In the genomic region with DNA sequence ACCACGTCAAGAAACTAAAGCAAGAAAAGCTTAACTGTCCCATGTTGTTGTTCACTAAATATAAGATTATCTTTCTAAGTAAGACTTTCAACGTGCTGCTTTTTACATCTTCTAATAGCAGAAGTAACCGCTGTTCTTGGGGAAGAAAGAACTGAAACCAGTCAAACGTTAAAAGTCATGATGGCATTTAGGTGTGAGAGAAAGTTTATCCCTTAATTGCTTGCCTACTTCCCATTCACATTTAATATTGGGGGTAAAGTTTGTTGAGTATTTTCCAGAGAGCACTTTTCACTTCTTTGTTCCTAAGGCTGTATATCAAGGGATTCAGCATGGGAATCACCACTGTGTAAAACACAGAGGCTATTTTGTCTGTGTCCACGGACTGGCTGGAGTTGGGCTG, we compare ENCODE assay signal across 23 cellular contexts. TPM values are rescaled to one million over a fixed set of nuclear protein-coding genes. Genes with fewer than 3 reads are reported as not detected.
DNase-seq lines count a peak whose midpoint lies in the region; ATAC-seq and TF ChIP-seq lines count a peak whose summit lies in the region.
"Had no signal": no experiment of that assay in that cellular context is flagged by ENCODE, and none has a peak within 500 bp of the region (broad histone marks: within the 10 kb centered on the region; RNA-seq: fewer than 3 reads in every experiment).

No MANE protein-coding gene starts in this region.

- no peak overlapping the region for H3K56ac ChIP-seq in IMR-90 (ENCODE audit: extremely low read depth, insufficient read depth, low read length)

- in situ Hi-C loops in IMR-90 (cut with MboI; ENCODE audit: low sequenced_read_pairs): loop anchor here (25.0 kb wide), 1 partner anchor 1020 kb away; no protein-coding TSS in a partner anchor

- no peaks in the 10 kb centered on the region for H3K79me1 ChIP-seq in IMR-90 (ENCODE audit: low read depth in 1 of 2, low read length in 2 of 2)

- H3K4me1 ChIP-seq in IMR-90 (ENCODE audit: control insufficient read depth, insufficient read depth, low read length) (peaks cover 4% of the 10 kb centered on the region; the same call in 1 of the 2 replicates), vagina (no peaks in the 10 kb centered on the region), breast epithelium (no peaks in the 10 kb centered on the region)
- H3K4me1 ChIP-seq: foreskin keratinocyte, prostate gland, SJCRH30 had no signal

- H3K27ac Mint-ChIP-seq in activated CD4-positive, alpha-beta T cell treated with anti-CD3 and anti-CD28 coated beads for 36 hours: peak overlapping the region; percentile 41
- H3K27ac Mint-ChIP-seq in stimulated activated memory B cell treated with anti-CD40 and anti-IgM and Interleukin-4, amounts not matched to agents 10 μg/mL and 1 μg/mL and 100 μg/mL, for 72 hours: peak overlapping the region; percentile 96
- H3K27ac Mint-ChIP-seq: activated CD4-positive, alpha-beta T cell treated with anti-CD3 and anti-CD28 coated beads, Interleukin-2, amount 10 ng/mL, durations not matched to agents 24 days and 14 days; naive thymus-derived CD4-positive, alpha-beta T cell had no signal

- no peak overlapping the region for H3K4me3 ChIP-seq in IMR-90 (ENCODE audit: insufficient read depth, low read depth, low read length)
- no peak overlapping the region for H3K4me3 ChIP-seq in vagina
- H3K4me3 ChIP-seq in breast epithelium: no peak overlapping the region
- H3K4me3 ChIP-seq: prostate gland, SJCRH30 had no signal

- H2AK5ac ChIP-seq in IMR-90 (ENCODE audit: low read depth, low read length): 0 out of 2 replicates have a peak overlapping the region, but pooled peaks have one; percentile 56

- dilution Hi-C loops in IMR-90 (cut with HindIII; ENCODE audit: low sequenced_read_pairs, unreplicated experiment): no loop called here

- H3K36me3 ChIP-seq in IMR-90 (ENCODE audit: control insufficient read depth, insufficient read depth, low read length): no peaks in the 10 kb centered on the region
- H3K36me3 ChIP-seq in vagina: no peaks in the 10 kb centered on the region
- H3K36me3 ChIP-seq in breast epithelium: no peaks in the 10 kb centered on the region
- H3K36me3 ChIP-seq: prostate gland, SJCRH30 had no signal

- no peak overlapping the region for H3K4me3 Mint-ChIP-seq in activated CD4-positive, alpha-beta T cell treated with anti-CD3 and anti-CD28 coated beads for 36 hours
- peak overlapping the region; percentile 25 for H3K4me3 Mint-ChIP-seq in stimulated activated memory B cell treated with anti-CD40 and anti-IgM and Interleukin-4, amounts not matched to agents 10 μg/mL and 1 μg/mL and 100 μg/mL, for 72 hours
- H3K4me3 Mint-ChIP-seq: activated CD4-positive, alpha-beta T cell treated with anti-CD3 and anti-CD28 coated beads, Interleukin-2, amount 10 ng/mL, durations not matched to agents 24 days and 14 days; CD14-positive monocyte; central memory CD8-positive, alpha-beta T cell; naive thymus-derived CD4-positive, alpha-beta T cell had no signal

- DNase-seq in activated CD4-positive, alpha-beta T cell treated with anti-CD3 and anti-CD28 coated beads for 36 hours: no peak
- no peak for DNase-seq in activated CD4-positive, alpha-beta T cell treated with anti-CD3 and anti-CD28 coated beads for 1 hour
- DNase-seq in IMR-90 (no peak), vagina (ENCODE audit: extremely low spot score in 2 of 2) (no peak), HT-29 (ENCODE audit: low spot score) (no peak), breast epithelium (ENCODE audit: low spot score in 2 of 2) (no peak)
- DNase-seq: activated CD4-positive, alpha-beta T cell treated with anti-CD3 and anti-CD28 coated beads, Interleukin-2, amount 10 ng/mL, durations not matched to agents 24 days and 14 days; activated T-cell treated with anti-CD3 and anti-CD28 coated beads, Interleukin-2, amount 50 U/mL, for 1 hour; foreskin keratinocyte; MM.1S; naive thymus-derived CD4-positive, alpha-beta T cell; NCI-H2171 treated with DMSO at 0.1 percent for 48 hours; NK-92 treated with Interleukin-12 subunit alpha and Interleukin-12 subunit beta, amount 100 ng/mL, for 24 hours; SJCRH30; T1000 had no signal

- H2AFZ ChIP-seq in IMR-90 (replicated peaks; ENCODE audit: low read length, poor library complexity): no peak overlapping the region

- BruUV-seq in IMR-90 (replicated peaks; lab: Mats Ljungman, UMichigan): no TSS peak

- no peak overlapping the region for H3K9ac ChIP-seq in IMR-90 (ENCODE audit: low read depth, low read length)

- TF ChIP-seq CTCF in IMR-90 (conservative IDR thresholded peaks at IDR 0.05; ENCODE audit: low read depth, low read length) (no peak), vagina (IDR thresholded peaks at IDR 0.05) (no peak), breast epithelium (IDR thresholded peaks at IDR 0.05) (no peak)

- no peak overlapping the region; the same call in 1 of the 2 replicates for H4K91ac ChIP-seq in IMR-90 (ENCODE audit: insufficient read depth, low read depth, low read length)

- no peak overlapping the region for H2BK5ac ChIP-seq in IMR-90 (ENCODE audit: low read depth, low read length, poor library complexity, severe bottlenecking)

- H3K9me3 Mint-ChIP-seq in activated CD4-positive, alpha-beta T cell treated with anti-CD3 and anti-CD28 coated beads for 36 hours (ENCODE audit: low read depth): no peaks in the 10 kb centered on the region
- peaks cover 5% of the 10 kb centered on the region for H3K9me3 Mint-ChIP-seq in stimulated activated memory B cell treated with anti-CD40 and anti-IgM and Interleukin-4, amounts not matched to agents 10 μg/mL and 1 μg/mL and 100 μg/mL, for 72 hours
- H3K9me3 Mint-ChIP-seq: activated CD4-positive, alpha-beta T cell treated with anti-CD3 and anti-CD28 coated beads, Interleukin-2, amount 10 ng/mL, durations not matched to agents 24 days and 14 days; CD14-positive monocyte; central memory CD8-positive, alpha-beta T cell had no signal

- H3K9me3 ChIP-seq in IMR-90 (ENCODE audit: control insufficient read depth, insufficient read depth, low read length) (no peaks in the 10 kb centered on the region), vagina (no peaks in the 10 kb centered on the region), breast epithelium (no peaks in the 10 kb centered on the region)
- H3K9me3 ChIP-seq: prostate gland, SJCRH30 had no signal

- 0 out of 4 replicates have a peak overlapping the region, but pooled peaks have one; percentile 0 to 8 for H4K8ac ChIP-seq in IMR-90 (ENCODE audit: low read depth in 2 of 2, low read length in 2 of 2)

- H2BK15ac ChIP-seq in IMR-90 (ENCODE audit: low read depth, low read length): peak overlapping the region; percentile 30; the same call in 2 of the 3 replicates

- CTCF ChIA-PET in activated CD4-positive, alpha-beta T cell treated with anti-CD3 and anti-CD28 coated beads for 36 hours (lab: Charles Lee): interaction anchor here (3.7 kb wide), 1 partner anchor 18 kb away, joined by 21 read pairs; no protein-coding TSS in a partner anchor
- CTCF ChIA-PET in IMR-90 (lab: Yijun Ruan, JAX): no interaction called here

- intact Hi-C loops in activated CD4-positive, alpha-beta T cell treated with anti-CD3 and anti-CD28 coated beads for 36 hours (cut with DNase I, micrococcal nuclease): loop anchor here in 1 of 2 experiments (5.0 kb wide), 1 partner anchor 115 kb away; no protein-coding TSS in a partner anchor
- intact Hi-C loops in IMR-90 (cut with micrococcal nuclease) (no loop called here), vagina (cut with DNase I) (no loop called here), breast epithelium (cut with DNase I; ENCODE audit: low total_unique reads) (no loop called here)

- 0 out of 2 replicates have a peak overlapping the region, but pooled peaks have one; percentile 12 for H3K23ac ChIP-seq in IMR-90 (ENCODE audit: low read depth, low read length)

- H3K4me1 Mint-ChIP-seq in activated CD4-positive, alpha-beta T cell treated with anti-CD3 and anti-CD28 coated beads for 36 hours: peaks cover 19% of the 10 kb centered on the region
- H3K4me1 Mint-ChIP-seq in stimulated activated memory B cell treated with anti-CD40 and anti-IgM and Interleukin-4, amounts not matched to agents 10 μg/mL and 1 μg/mL and 100 μg/mL, for 72 hours: peaks cover 45% of the 10 kb centered on the region
- H3K4me1 Mint-ChIP-seq: central memory CD8-positive, alpha-beta T cell had no signal

- H3K27me3 Mint-ChIP-seq in activated CD4-positive, alpha-beta T cell treated with anti-CD3 and anti-CD28 coated beads for 36 hours: no peaks in the 10 kb centered on the region
- no peaks in the 10 kb centered on the region for H3K27me3 Mint-ChIP-seq in stimulated activated memory B cell treated with anti-CD40 and anti-IgM and Interleukin-4, amounts not matched to agents 10 μg/mL and 1 μg/mL and 100 μg/mL, for 72 hours
- H3K27me3 Mint-ChIP-seq: activated CD4-positive, alpha-beta T cell treated with anti-CD3 and anti-CD28 coated beads, Interleukin-2, amount 10 ng/mL, durations not matched to agents 24 days and 14 days; central memory CD8-positive, alpha-beta T cell had no signal

- ATAC-seq in activated CD4-positive, alpha-beta T cell treated with anti-CD3 and anti-CD28 coated beads for 36 hours: no peak
- ATAC-seq in GM21576 (IDR thresholded peaks at IDR 0.05; ENCODE audit: unreplicated experiment) (peak; percentile 52), IMR-90 (ENCODE audit: low read depth) (no peak)
- ATAC-seq in stimulated activated memory B cell treated with anti-CD40 and anti-IgM and Interleukin-4, amounts not matched to agents 10 μg/mL and 1 μg/mL and 100 μg/mL, for 72 hours: peak; percentile 65
- ATAC-seq: foreskin keratinocyte; naive thymus-derived CD4-positive, alpha-beta T cell had no signal

- no peaks in the 10 kb centered on the region for H4K20me1 ChIP-seq in IMR-90 (ENCODE audit: insufficient read depth, low read length)

- peak overlapping the region; percentile 62 for H2BK20ac ChIP-seq in IMR-90 (ENCODE audit: low read depth, low read length)

- H3K4ac ChIP-seq in IMR-90 (ENCODE audit: low read depth, low read length): peak overlapping the region; percentile 43; the same call in 1 of the 2 replicates

- WGBS in IMR-90 (ENCODE audit: extremely low coverage in 2 of 2, insufficient read length in 1 of 2), 2 experiments: 83% methylated on average over 1 of the region's 5 CpGs; no CpG with 5 or more reads in 1 of the 2 experiments

- no peak for TF ChIP-seq RAD21 in IMR-90 (IDR thresholded peaks at IDR 0.05; ENCODE audit: low read length)

- H3K14ac ChIP-seq in IMR-90 (replicated peaks; ENCODE audit: low read depth, low read length): no peak overlapping the region

- no peak overlapping the region for H2AK9ac ChIP-seq in IMR-90 (replicated peaks; ENCODE audit: low read depth, low read length, poor library complexity)

- 0 out of 2 replicates have a peak overlapping the region, but pooled peaks have one; percentile 27 for H4K5ac ChIP-seq in IMR-90 (ENCODE audit: low read depth, low read length)

- H3K36me3 Mint-ChIP-seq in activated CD4-positive, alpha-beta T cell treated with anti-CD3 and anti-CD28 coated beads for 36 hours (ENCODE audit: low read depth): peaks cover 7% of the 10 kb centered on the region
- H3K36me3 Mint-ChIP-seq in stimulated activated memory B cell treated with anti-CD40 and anti-IgM and Interleukin-4, amounts not matched to agents 10 μg/mL and 1 μg/mL and 100 μg/mL, for 72 hours: peaks cover 24% of the 10 kb centered on the region
- H3K36me3 Mint-ChIP-seq: CD14-positive monocyte had no signal

- H2BK120ac ChIP-seq in IMR-90 (ENCODE audit: low read depth, low read length): peak overlapping the region; percentile 65; the same call in 1 of the 2 replicates

- POLR2A ChIA-PET in activated CD4-positive, alpha-beta T cell treated with anti-CD3 and anti-CD28 coated beads for 36 hours (lab: Charles Lee): no interaction called here
- POLR2A ChIA-PET in IMR-90 (lab: Charles Lee; ENCODE audit: unreplicated experiment): no interaction called here

- peak overlapping the region; percentile 35; the same call in 1 of the 2 replicates for H3K18ac ChIP-seq in IMR-90 (ENCODE audit: low read depth, low read length)

- peaks cover 2% of the 10 kb centered on the region; the same call in 1 of the 2 replicates for H3K9me1 ChIP-seq in IMR-90 (ENCODE audit: insufficient read depth, low read length)

- H3K27me3 ChIP-seq in IMR-90 (ENCODE audit: control insufficient read depth, insufficient read depth, low read length) (no peaks in the 10 kb centered on the region), vagina (no peaks in the 10 kb centered on the region), breast epithelium (no peaks in the 10 kb centered on the region)
- H3K27me3 ChIP-seq: foreskin keratinocyte, SJCRH30 had no signal

- H3K27ac ChIP-seq in IMR-90 (ENCODE audit: insufficient read depth, low read length) (no peak overlapping the region), vagina (no peak overlapping the region), breast epithelium (no peak overlapping the region)
- H3K27ac ChIP-seq: foreskin keratinocyte, prostate gland, SJCRH30 had no signal

- H3K4me2 ChIP-seq in IMR-90 (ENCODE audit: low read depth, low read length): no peak overlapping the region

- TF ChIP-seq POLR2A in IMR-90 (IDR thresholded peaks at IDR 0.05; ENCODE audit: low read depth, low read length) (no peak), vagina (IDR thresholded peaks at IDR 0.05) (no peak), breast epithelium (IDR thresholded peaks at IDR 0.05) (no peak)

RNA-seq across cellular contexts. Expression of a gene that starts 1.0 kb away (rescaled TPM):
- under 1 TPM in 1 of 2 experiments, not detected in 1; 0.33 TPM for total RNA-seq in activated CD4-positive, alpha-beta T cell treated with anti-CD3 and anti-CD28 coated beads for 36 hours
- total RNA-seq in IMR-90 (2012; rRNA removed): not detected in 2 replicates
- not detected in 2 replicates for polyA plus RNA-seq in IMR-90 (2012; rRNA removed)
- not detected in 2 replicates for polyA plus RNA-seq in IMR-90 (2012; cell fraction: cytosol; rRNA removed)
- 0.11 TPM in 1 of 2 replicates, not detected in the other for polyA plus RNA-seq in IMR-90 (2012; cell fraction: nucleus; rRNA removed; ENCODE audit: low replicate concordance)
- not detected for total RNA-seq in vagina
- total RNA-seq in HT-29 (2014; rRNA removed; shearing (Covaris generic)): not detected in 2 replicates
- total RNA-seq in breast epithelium: not detected
- total RNA-seq: A172; activated CD4-positive, alpha-beta T cell treated with anti-CD3 and anti-CD28 coated beads, Interleukin-2, amount 10 ng/mL, durations not matched to agents 24 days and 14 days; Daoy; foreskin keratinocyte; liver; prostate gland; SJCRH30 had no signal
- polyA plus RNA-seq: CD14-positive monocyte; foreskin keratinocyte; liver; naive thymus-derived CD4-positive, alpha-beta T cell had no signal

Comparison
In these comparisons a context has a peak if more than half of its experiments do, and no peak if none do; other contexts are left out.
1. ATAC-seq: peak in GM21576 (single experiment) and stimulated activated memory B cell treated with anti-CD40 and anti-IgM and Interleukin-4, amounts not matched to agents 10 μg/mL and 1 μg/mL and 100 μg/mL, for 72 hours (single experiment); none in activated CD4-positive, alpha-beta T cell treated with anti-CD3 and anti-CD28 coated beads for 36 hours (single experiment) and IMR-90 (single experiment).